9 cellular contexts compared by ENCODE assay signal in genomic region chrX:153381684-153382532, GRCh38. TPM values are rescaled to one million over a fixed set of nuclear protein-coding genes. Genes with fewer than 3 reads are reported as not detected.
DNase-seq lines count a peak whose midpoint lies in the region; ATAC-seq and TF ChIP-seq lines count a peak whose summit lies in the region.
"Had no signal": no experiment of that assay in that cellular context is flagged by ENCODE, and none has a peak within 500 bp of the region (broad histone marks: within the 10 kb centered on the region; RNA-seq: fewer than 3 reads in every experiment).

No MANE protein-coding gene starts in this region.

- H3K36me3 Mint-ChIP-seq in CD4-positive, CD25-positive, alpha-beta regulatory T cell: peaks cover 3% of the 10 kb centered on the region
- no peaks in the 10 kb centered on the region for H3K36me3 Mint-ChIP-seq in memory B cell

- H3K27me3 ChIP-seq in CD4-positive, CD25-positive, alpha-beta regulatory T cell (ENCODE audit: control insufficient read depth, insufficient read depth, low read length): no peaks in the 10 kb centered on the region
- no peaks in the 10 kb centered on the region for H3K27me3 ChIP-seq in HAP-1 (ENCODE audit: low read depth)
- no peaks in the 10 kb centered on the region for H3K27me3 ChIP-seq in brain microvascular endothelial cell (replicated peaks)

- H3K27ac Mint-ChIP-seq in CD4-positive, CD25-positive, alpha-beta regulatory T cell: peak overlapping the region in 1 of 3 donors; percentile 76
- H3K27ac Mint-ChIP-seq in memory B cell: no peak overlapping the region

- ATAC-seq in CD4-positive, CD25-positive, alpha-beta regulatory T cell (ENCODE audit: low read depth in 2 of 2): peak; percentile 46 to 52
- ATAC-seq in memory B cell (ENCODE audit: low read depth): peak; percentile 34
- no peak for ATAC-seq in GM21576 (IDR thresholded peaks at IDR 0.05; ENCODE audit: unreplicated experiment)
- ATAC-seq in GM19324 (IDR thresholded peaks at IDR 0.05; ENCODE audit: low FRiP score, unreplicated experiment): no peak

- H3K4me3 Mint-ChIP-seq in CD4-positive, CD25-positive, alpha-beta regulatory T cell: no peak overlapping the region
- H3K4me3 Mint-ChIP-seq in memory B cell: no peak overlapping the region

- no peaks in the 10 kb centered on the region for H3K36me3 ChIP-seq in CD4-positive, CD25-positive, alpha-beta regulatory T cell (ENCODE audit: control insufficient read depth, insufficient read depth, low read length)
- H3K36me3 ChIP-seq in HAP-1 (replicated peaks) (no peaks in the 10 kb centered on the region), brain microvascular endothelial cell (replicated peaks) (no peaks in the 10 kb centered on the region)

- H3K4me3 ChIP-seq in CD4-positive, CD25-positive, alpha-beta regulatory T cell (ENCODE audit: low read depth, low read length): no peak overlapping the region
- H3K4me3 ChIP-seq in HAP-1 (no peak overlapping the region), brain microvascular endothelial cell (ENCODE audit: low read depth, low read length) (no peak overlapping the region)

- H3K9me3 Mint-ChIP-seq in CD4-positive, CD25-positive, alpha-beta regulatory T cell: peaks cover 0 to 1% (median 0%) of the 10 kb centered on the region in 7 donors
- H3K9me3 Mint-ChIP-seq in memory B cell: no peaks in the 10 kb centered on the region

- peak; percentile 28 for TF ChIP-seq CTCF in brain microvascular endothelial cell (IDR thresholded peaks at IDR 0.05; ENCODE audit: low read depth, low read length, missing control alignments)

- peak in 2 of 3 donors; percentile 11 to 36 for DNase-seq in CD4-positive, CD25-positive, alpha-beta regulatory T cell
- DNase-seq in HAP-1 (ENCODE audit: low spot score in 2 of 2) (peak; percentile 23 to 72), NCI-H748 treated with DMSO at 0.1 percent for 48 hours (lab: John Stamatoyannopoulos, UW) (peak; percentile 52), brain microvascular endothelial cell (peak; percentile 87), memory B cell (ENCODE audit: low spot score in 2 of 2) (no peak)
- DNase-seq in NK-92 treated with Interleukin-12 subunit alpha and Interleukin-12 subunit beta, amount 100 ng/mL, for 24 hours (lab: John Stamatoyannopoulos, UW): no peak

- H3K9me3 ChIP-seq in CD4-positive, CD25-positive, alpha-beta regulatory T cell (ENCODE audit: control insufficient read depth in 2 of 2, low read length in 2 of 2): no peaks in the 10 kb centered on the region
- no peaks in the 10 kb centered on the region for H3K9me3 ChIP-seq in HAP-1

- H3K4me1 ChIP-seq in CD4-positive, CD25-positive, alpha-beta regulatory T cell (ENCODE audit: control insufficient read depth, insufficient read depth, low read length, poor library complexity, severe bottlenecking): no peaks in the 10 kb centered on the region
- no peaks in the 10 kb centered on the region for H3K4me1 ChIP-seq in HAP-1

- H3K27me3 Mint-ChIP-seq in CD4-positive, CD25-positive, alpha-beta regulatory T cell: peaks cover under 1% of the 10 kb centered on the region
- no peaks in the 10 kb centered on the region for H3K27me3 Mint-ChIP-seq in memory B cell

- H3K4me1 Mint-ChIP-seq in CD4-positive, CD25-positive, alpha-beta regulatory T cell: no peaks in the 10 kb centered on the region
- no peaks in the 10 kb centered on the region for H3K4me1 Mint-ChIP-seq in memory B cell

- in situ Hi-C loops in HAP-1 (cut with MboI; ENCODE audit: low sequenced_read_pairs): no loop called here
- in situ Hi-C loops in brain microvascular endothelial cell (cut with HindIII; ENCODE audit: low pct_ligation_motif_present, low sequenced_read_pairs): no loop called here

- no peak overlapping the region for H3K27ac ChIP-seq in CD4-positive, CD25-positive, alpha-beta regulatory T cell (ENCODE audit: insufficient read depth, low read length, poor library complexity, severe bottlenecking)
- H3K27ac ChIP-seq in brain microvascular endothelial cell: peak overlapping the region; percentile 63

RNA-seq across cellular contexts. Expression of gene PNMA6E, which starts 19.2 kb away (rescaled TPM):
- not detected for total RNA-seq in CD4-positive, CD25-positive, alpha-beta regulatory T cell
- polyA plus RNA-seq in CD4-positive, CD25-positive, alpha-beta regulatory T cell: not detected
- total RNA-seq: urinary bladder had no signal
- polyA plus RNA-seq: urinary bladder had no signal

RNA-seq across cellular contexts. Expression of gene ZFP92, which starts 29.4 kb away (rescaled TPM):
- 0.22 TPM for total RNA-seq in CD4-positive, CD25-positive, alpha-beta regulatory T cell
- under 1 TPM in 3 of 4 donors, not detected in 1; 0.03 to 0.14 (median 0.06) TPM for polyA plus RNA-seq in CD4-positive, CD25-positive, alpha-beta regulatory T cell

RNA-seq across cellular contexts. Expression of gene ZNF275, which starts 48.0 kb away (rescaled TPM):
- 16.1 TPM for total RNA-seq in CD4-positive, CD25-positive, alpha-beta regulatory T cell
- polyA plus RNA-seq in CD4-positive, CD25-positive, alpha-beta regulatory T cell: 1 to 10 TPM; 3.8 to 9.4 (median 7.3) TPM

Comparison
In these comparisons a context has a peak if more than half of its experiments do, and no peak if none do; other contexts are left out.
1. ATAC-seq: peak in CD4-positive, CD25-positive, alpha-beta regulatory T cell (2 of 2) and memory B cell (single experiment); none in GM21576 (single experiment) and GM19324 (single experiment).
2. DNase-seq: peak in CD4-positive, CD25-positive, alpha-beta regulatory T cell (2 of 3), HAP-1 (2 of 2), NCI-H748 treated with DMSO at 0.1 percent for 48 hours (single experiment) and brain microvascular endothelial cell (single experiment); none in memory B cell (0 of 2) and NK-92 treated with Interleukin-12 subunit alpha and Interleukin-12 subunit beta, amount 100 ng/mL, for 24 hours (single experiment).